ENCODE assay signal across 8 cellular contexts in the genomic region with DNA sequence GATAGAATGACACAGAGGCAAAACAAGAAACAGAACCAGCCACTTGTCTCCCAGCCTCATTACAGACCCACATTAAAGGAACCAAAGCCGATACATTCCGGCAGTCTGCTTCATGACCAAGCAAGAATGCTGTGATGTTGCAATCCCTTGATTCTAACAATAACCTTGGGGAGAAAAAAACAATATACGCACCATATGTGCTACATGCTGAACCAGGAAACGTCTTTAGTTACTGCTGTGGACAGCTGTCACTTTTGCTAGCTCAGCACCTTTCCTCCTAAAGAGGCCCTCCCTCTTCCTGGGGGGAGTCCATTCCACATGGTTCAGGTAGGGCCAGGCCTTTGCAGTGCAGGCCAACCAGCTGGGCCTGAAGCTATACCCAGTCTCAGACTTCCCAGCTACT.
A peak's percentile ranks its signal among the peaks of the same experiment; 100 is the strongest.
DNase-seq lines count a peak whose midpoint lies in the region; ATAC-seq and TF ChIP-seq lines count a peak whose summit lies in the region.

No MANE protein-coding gene starts in this region.

- H3K27ac Mint-ChIP-seq in activated T-cell treated with anti-CD3 and anti-CD28 coated beads, Interleukin-2, amount 50 U/mL, for 24 hours: no peak overlapping the region

- ATAC-seq in HG03469 (IDR thresholded peaks at IDR 0.05; ENCODE audit: unreplicated experiment): no peak

- DNase-seq in AG09319 (ENCODE audit: extremely low read depth, low read depth) (peak; percentile 88), NOMO-1 (lab: John Stamatoyannopoulos, UW; ENCODE audit: unreplicated experiment in 2 of 2) (peak; percentile 67 to 96), epithelial cell of esophagus (ENCODE audit: low read depth) (peak; percentile 95), myocyte (ENCODE audit: low read depth) (peak; percentile 78), T-helper 2 cell (no peak), NCI-H2081 (lab: John Stamatoyannopoulos, UW) (no peak)
- DNase-seq in activated T-cell treated with anti-CD3 and anti-CD28 coated beads, Interleukin-2, amount 50 U/mL, for 24 hours: no peak

- no peaks in the 10 kb centered on the region for H3K27me3 Mint-ChIP-seq in activated T-cell treated with anti-CD3 and anti-CD28 coated beads, Interleukin-2, amount 50 U/mL, for 24 hours

- H3K4me1 Mint-ChIP-seq in activated T-cell treated with anti-CD3 and anti-CD28 coated beads, Interleukin-2, amount 50 U/mL, for 24 hours (ENCODE audit: low read depth): peaks cover 8% of the 10 kb centered on the region

- no peak overlapping the region for H3K4me3 ChIP-seq in epithelial cell of esophagus (ENCODE audit: low read length)

- no peak for TF ChIP-seq CTCF in AG09319 (IDR thresholded peaks at IDR 0.05; ENCODE audit: low read depth, low read length)
- TF ChIP-seq CTCF in epithelial cell of esophagus (IDR thresholded peaks at IDR 0.05; ENCODE audit: insufficient read depth, low read depth, low read length, missing control alignments): no peak

- peaks cover 10% of the 10 kb centered on the region for H3K9me3 Mint-ChIP-seq in activated T-cell treated with anti-CD3 and anti-CD28 coated beads, Interleukin-2, amount 50 U/mL, for 24 hours

- peaks cover 5% of the 10 kb centered on the region for H3K36me3 Mint-ChIP-seq in activated T-cell treated with anti-CD3 and anti-CD28 coated beads, Interleukin-2, amount 50 U/mL, for 24 hours (ENCODE audit: low read depth)

- no peak overlapping the region for H3K4me3 Mint-ChIP-seq in activated T-cell treated with anti-CD3 and anti-CD28 coated beads, Interleukin-2, amount 50 U/mL, for 24 hours

Comparison
In these comparisons a context has a peak if more than half of its experiments do, and no peak if none do; other contexts are left out.
1. DNase-seq: peak in AG09319 (single experiment), NOMO-1 (2 of 2), epithelial cell of esophagus (single experiment) and myocyte (single experiment); none in T-helper 2 cell (0 of 5), activated T-cell treated with anti-CD3 and anti-CD28 coated beads, Interleukin-2, amount 50 U/mL, for 24 hours (single experiment) and NCI-H2081 (0 of 2).